In the genomic region with DNA sequence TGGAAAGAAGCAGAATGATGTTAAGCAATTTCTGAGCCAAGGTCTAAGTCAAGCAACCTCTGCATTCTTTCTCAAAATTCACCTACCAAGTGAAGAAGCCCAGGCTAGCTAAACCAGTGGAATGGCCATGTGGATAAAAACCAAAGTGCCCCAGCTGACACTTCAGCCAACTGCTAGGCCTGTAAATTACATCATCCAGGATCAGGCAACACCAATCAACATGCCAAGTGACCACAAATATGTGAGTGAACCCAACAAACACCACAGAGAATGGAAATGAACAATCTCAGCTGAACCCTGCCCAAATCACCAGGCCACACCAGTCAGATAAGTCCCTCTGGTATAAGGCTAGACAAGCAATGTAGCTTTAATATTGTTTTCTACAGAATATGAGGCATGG, we compare ENCODE assay signal across 13 cellular contexts. TPM values are rescaled to one million over a fixed set of nuclear protein-coding genes. Genes with fewer than 3 reads are reported as not detected.
DNase-seq lines count a peak whose midpoint lies in the region; TF ChIP-seq lines count a peak whose summit lies in the region.
"Had no signal": no experiment of that assay in that cellular context is flagged by ENCODE, and none has a peak within 500 bp of the region (broad histone marks: within the 10 kb centered on the region; RNA-seq: fewer than 3 reads in every experiment).

No MANE protein-coding gene starts in this region.

- DNase-seq in ACHN (peak; percentile 68), HK-2 (ENCODE audit: unreplicated experiment) (peak; percentile 45), adipocyte (ENCODE audit: low read depth) (peak; percentile 65), glomerular visceral epithelial cell (ENCODE audit: extremely low spot score) (peak; percentile 86), dorsolateral prefrontal cortex (no peak), NCI-H748 treated with DMSO at 0.1 percent for 48 hours (lab: John Stamatoyannopoulos, UW) (no peak), NCI-H1092 treated with DMSO at 0.1 percent for 48 hours (lab: John Stamatoyannopoulos, UW) (no peak)
- DNase-seq in activated naive CD4-positive, alpha-beta T cell treated with Interleukin-2 at 50 U/mL for 16 hours: no peak
- DNase-seq: aorta, MM.1S, T-helper 2 cell, trophoblast cell had no signal

- in situ Hi-C loops in ACHN (cut with HindIII; ENCODE audit: low pct_ligation_motif_present, low pct_unique_long_range_greater_than_20kb, low sequenced_read_pairs): no loop called here

- H3K27me3 ChIP-seq in adipocyte (replicated peaks; ENCODE audit: control insufficient read depth, insufficient read depth, low read length): no peaks in the 10 kb centered on the region
- H3K27me3 ChIP-seq in dorsolateral prefrontal cortex: no peaks in the 10 kb centered on the region
- H3K27me3 ChIP-seq: esophagus muscularis mucosa had no signal

- no peaks in the 10 kb centered on the region for H3K9me3 ChIP-seq in adipocyte (ENCODE audit: control insufficient read depth, low read length)
- H3K9me3 ChIP-seq: esophagus muscularis mucosa had no signal

- intact Hi-C loops in dorsolateral prefrontal cortex (cut with DNase I): no loop called here

- no peak overlapping the region for H3K9ac ChIP-seq in adipocyte (ENCODE audit: low read length)

- TF ChIP-seq CTCF in dorsolateral prefrontal cortex (IDR thresholded peaks at IDR 0.05 in 54 of 56, conservative IDR thresholded peaks at IDR 0.05 in 2 of 56; ENCODE audit: low read depth in 1 of 56, partially characterized antibody in 56 of 56): no peak

- H3K4me3 ChIP-seq in adipocyte (ENCODE audit: low read length): no peak overlapping the region
- no peak overlapping the region for H3K4me3 ChIP-seq in dorsolateral prefrontal cortex
- H3K4me3 ChIP-seq: esophagus muscularis mucosa had no signal

- no peak overlapping the region for H3K27ac ChIP-seq in dorsolateral prefrontal cortex
- H3K27ac ChIP-seq: esophagus muscularis mucosa had no signal

- H3K4me1 ChIP-seq in adipocyte (ENCODE audit: control insufficient read depth, insufficient read depth, low read length): peaks cover 5% of the 10 kb centered on the region
- H3K4me1 ChIP-seq: esophagus muscularis mucosa had no signal

- H3K36me3 ChIP-seq in adipocyte (ENCODE audit: control insufficient read depth, insufficient read depth, low read length, severe bottlenecking): no peaks in the 10 kb centered on the region
- H3K36me3 ChIP-seq: esophagus muscularis mucosa had no signal

RNA-seq across cellular contexts. Expression of a gene that starts 25.1 kb away (rescaled TPM):
- total RNA-seq in dorsolateral prefrontal cortex: 10 to 100 TPM in 82 of 120 experiments, 1 to 10 TPM in 38; 4.2 to 34.9 (median 12.1) TPM

Comparison
In these comparisons a context has a peak if more than half of its experiments do, and no peak if none do; other contexts are left out.
1. DNase-seq: peak in ACHN (single experiment), HK-2 (single experiment), adipocyte (single experiment) and glomerular visceral epithelial cell (single experiment); none in dorsolateral prefrontal cortex (0 of 10), activated naive CD4-positive, alpha-beta T cell treated with Interleukin-2 at 50 U/mL for 16 hours (single experiment), NCI-H748 treated with DMSO at 0.1 percent for 48 hours (single experiment) and NCI-H1092 treated with DMSO at 0.1 percent for 48 hours (single experiment).